Comparison of ENCODE assay signal across 8 cellular contexts in genomic region chr14:35808658-35809563, GRCh38.
DNase-seq lines count a peak whose midpoint lies in the region; ATAC-seq and TF ChIP-seq lines count a peak whose summit lies in the region.
"Not testable (repeated sequence)": the region's sequence is repeated elsewhere in the genome, so short reads cannot be mapped to it uniquely, and the experiment has no call there.

TSS of gene RALGAPA1 (minus strand) at chr14:35809295. CDS start at chr14:35808835, 460 bp downstream.

- peak; percentile 96 for ATAC-seq in GM18511 (IDR thresholded peaks at IDR 0.05; ENCODE audit: unreplicated experiment)
- peak; percentile 96 for ATAC-seq in HG03039 (IDR thresholded peaks at IDR 0.05; ENCODE audit: unreplicated experiment)

- TF ChIP-seq CTCF in 22Rv1 (IDR thresholded peaks at IDR 0.05) = peak; percentile 71
- peak; percentile 50 for TF ChIP-seq CTCF in astrocyte of the spinal cord (IDR thresholded peaks at IDR 0.05; ENCODE audit: low read depth, low read length)

- DNase-seq in NCI-H2081 (lab: John Stamatoyannopoulos, UW) = peak; percentile 93 to 97
- DNase-seq in T1000 (lab: John Stamatoyannopoulos, UW) = peak; percentile 85
- DNase-seq in astrocyte of the spinal cord (ENCODE audit: low read depth, low spot score) = peak; percentile 99
- peak; percentile 75 to 88 for DNase-seq in hippocampal formation (lab: John Stamatoyannopoulos, UW)
- DNase-seq in retina = peak; percentile 96

- in situ Hi-C loops in astrocyte of the spinal cord (cut with HindIII; ENCODE audit: low sequenced_read_pairs) = not testable (repeated sequence)

- peak within 1 kb of the TSS; percentile 93 for H3K27ac ChIP-seq in 22Rv1

- H3K4me3 ChIP-seq in astrocyte of the spinal cord (ENCODE audit: low read depth, low read length) = peak within 1 kb of the TSS; percentile 83

Comparison
In these comparisons a context has a peak if more than half of its experiments do, and no peak if none do; other contexts are left out.
1. Peak in every context shown above with its lines: DNase-seq, ATAC-seq, H3K4me3 ChIP-seq and H3K27ac ChIP-seq.